ENCODE assay signal across 28 cellular contexts in genomic region chr12:34341362-34341733, GRCh38.
"Had no signal": no experiment of that assay in that cellular context is flagged by ENCODE, and none has a peak within 500 bp of the region (broad histone marks: within the 10 kb centered on the region; RNA-seq: fewer than 3 reads in every experiment).

No MANE protein-coding gene starts in this region.

- H3K4me3 ChIP-seq: cardiac muscle cell, PC-9, SJSA1 had no signal

- H3K4me2 ChIP-seq: PC-9 had no signal

- ATAC-seq: activated CD8-positive, alpha-beta T cell treated with anti-CD3 and anti-CD28 coated beads for 36 hours; activated T-cell treated with anti-CD3 and anti-CD28 coated beads, Interleukin-2, amount 50 U/mL, for 72 hours; activated T-helper 17 cell treated with anti-CD3 and anti-CD28 coated beads, Interleukin-2, amount 50 U/mL, for 72 hours had no signal

- H3K27me3 ChIP-seq: brain microvascular endothelial cell, cardiac muscle cell, SJSA1 had no signal

- H2AFZ ChIP-seq: PC-9 had no signal

- H3K36me3 ChIP-seq: brain microvascular endothelial cell, cardiac muscle cell, MG63, SJSA1 had no signal

- H3K27ac ChIP-seq: brain microvascular endothelial cell, cardiac muscle cell, PC-9, SJSA1 had no signal

- DNase-seq: activated CD4-positive, alpha-beta T cell treated with anti-CD3 and anti-CD28 coated beads, Interleukin-2, amount 10 ng/mL, durations not matched to agents 24 days and 14 days; activated CD4-positive, alpha-beta T cell treated with anti-CD3 and anti-CD28 coated beads, Interleukin-2, amount 50 U/mL, for 4 hours; activated CD8-positive, alpha-beta T cell treated with anti-CD3 and anti-CD28 coated beads for 36 hours; activated effector memory CD4-positive, alpha-beta T cell treated with anti-CD3 and anti-CD28 coated beads, Interleukin-2, amount 50 U/mL, for 16 hours; activated naive CD4-positive, alpha-beta T cell; activated naive CD4-positive, alpha-beta T cell treated with anti-CD3 and anti-CD28 coated beads, Interleukin-2, amount 50 U/mL, for 16 hours; activated naive CD8-positive, alpha-beta T cell treated with anti-CD3 and anti-CD28 coated beads for 36 hours; activated T-cell treated with anti-CD3 and anti-CD28 coated beads, Interleukin-2, amount 50 U/mL, for 1 hour; activated T-cell treated with anti-CD3 and anti-CD28 coated beads, Interleukin-2, amount 50 U/mL, for 72 hours; amniotic stem cell; aorta; brain microvascular endothelial cell; Kasumi-1; KBM-7; NCI-H1048; NCI-H1417; NCI-H187; NCI-H2029 treated with DMSO at 0.1 percent for 48 hours; NCI-H2107; NCI-H2171; NCI-H510A; PC-9; SHP77; T1000 had no signal

- H3K9me3 ChIP-seq: MG63 had no signal

- H3K4me1 ChIP-seq: SJSA1 had no signal
